In the genomic region with DNA sequence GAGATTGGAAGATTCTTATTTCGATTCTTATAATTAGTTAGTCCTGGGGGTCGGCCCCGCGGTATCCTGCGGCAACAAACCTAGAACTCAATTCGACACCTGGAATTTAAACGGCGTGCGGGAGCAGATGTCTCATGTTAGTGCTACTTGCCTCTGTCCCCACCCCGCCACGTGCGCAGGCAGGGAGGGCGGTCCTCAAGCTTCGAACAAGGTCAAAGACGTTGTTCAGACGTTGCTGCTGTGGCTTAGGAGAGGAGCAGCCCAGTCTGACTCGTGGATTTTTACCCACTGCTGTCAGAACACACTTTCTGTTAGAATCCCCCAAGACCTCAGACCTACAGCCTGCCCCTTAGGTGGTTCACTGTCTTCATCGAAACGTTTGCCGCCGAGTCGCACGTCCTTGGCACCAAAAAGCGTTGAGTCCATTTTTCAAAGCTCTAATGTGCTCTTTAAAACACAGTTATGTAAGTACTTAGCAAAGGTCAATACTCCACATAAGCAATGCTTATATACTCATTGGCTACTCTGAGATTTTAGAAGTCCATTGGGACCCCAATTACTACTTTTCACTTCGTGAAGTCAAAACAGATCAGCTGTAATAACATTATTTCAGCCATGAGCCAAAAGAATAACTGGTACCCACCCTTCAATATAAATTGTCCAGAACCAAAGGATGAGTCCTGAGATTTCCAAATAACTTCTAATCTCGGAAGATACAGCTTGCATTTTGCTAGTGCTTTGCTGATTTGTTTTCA, we compare ENCODE assay signal across 1 cellular context.
TF ChIP-seq lines count a peak whose summit lies in the region.

No MANE protein-coding gene starts in this region.

TF ChIP-seq in HCT116, 20 proteins besides CTCF, POLR2A, EP300 and RAD21:
- TF ChIP-seq ZFX (IDR thresholded peaks at IDR 0.05) (no peak), POLR2AphosphoS5 (IDR thresholded peaks at IDR 0.05; ENCODE audit: low read depth, low read length) (peak; percentile 69), SIN3A (IDR thresholded peaks at IDR 0.05; ENCODE audit: low read depth) (no peak), YY1 (IDR thresholded peaks at IDR 0.05; ENCODE audit: extremely low read depth, insufficient replicate concordance, low read depth, low read length) (no peak), FOSL1 (IDR thresholded peaks at IDR 0.05; ENCODE audit: low read depth) (no peak), SP1 (IDR thresholded peaks at IDR 0.05; ENCODE audit: low read depth) (no peak), CBX3 (IDR thresholded peaks at IDR 0.05; ENCODE audit: low read depth) (peak; percentile 59; the same call in 1 of the 2 replicates), CEBPB (IDR thresholded peaks at IDR 0.05; ENCODE audit: low read depth) (no peak), JUND (IDR thresholded peaks at IDR 0.05) (no peak), ZNF274 (IDR thresholded peaks at IDR 0.05; ENCODE audit: low read depth, low read length) (no peak)
- TF ChIP-seq, protein P1, sequence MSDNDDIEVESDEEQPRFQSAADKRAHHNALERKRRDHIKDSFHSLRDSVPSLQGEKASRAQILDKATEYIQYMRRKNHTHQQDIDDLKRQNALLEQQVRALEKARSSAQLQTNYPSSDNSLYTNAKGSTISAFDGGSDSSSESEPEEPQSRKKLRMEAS (IDR thresholded peaks at IDR 0.05), result peak; percentile 99
TF ChIP-seq in HCT116: peak in this region for 3.
